Comparison of ENCODE assay signal across 17 cellular contexts in genomic region chr15:44566176-44566575, GRCh38. TPM values are rescaled to one million over a fixed set of nuclear protein-coding genes. Genes with fewer than 3 reads are reported as not detected.
A peak's percentile ranks its signal among the peaks of the same experiment; 100 is the strongest.
DNase-seq lines count a peak whose midpoint lies in the region; ATAC-seq, FAIRE-seq and TF ChIP-seq lines count a peak whose summit lies in the region.
"Had no signal": no experiment of that assay in that cellular context is flagged by ENCODE, and none has a peak within 500 bp of the region (broad histone marks: within the 10 kb centered on the region; RNA-seq: fewer than 3 reads in every experiment).

No MANE protein-coding gene starts in this region.

- ATAC-seq in activated T-cell treated with anti-CD3 and anti-CD28 coated beads, Interleukin-2, amount 50 U/mL, for 4 hours = no peak
- no peak for ATAC-seq in GM21786 (IDR thresholded peaks at IDR 0.05; ENCODE audit: unreplicated experiment)
- no peak for ATAC-seq in stimulated activated memory B cell treated with anti-CD40 and anti-IgM and Interleukin-4, amounts not matched to agents 10 μg/mL and 1 μg/mL and 100 μg/mL, for 72 hours
- ATAC-seq: GM12878 had no signal

- H3K27me3 Mint-ChIP-seq in activated T-cell treated with anti-CD3 and anti-CD28 coated beads, Interleukin-2, amount 50 U/mL, for 24 hours = no peaks in the 10 kb centered on the region
- H3K27me3 Mint-ChIP-seq in activated T-cell treated with anti-CD3 and anti-CD28 coated beads, Interleukin-2, amount 50 U/mL, for 4 hours (ENCODE audit: low read depth) = no peaks in the 10 kb centered on the region
- H3K27me3 Mint-ChIP-seq in osteocyte (ENCODE audit: unreplicated experiment) = no peaks in the 10 kb centered on the region
- no peaks in the 10 kb centered on the region for H3K27me3 Mint-ChIP-seq in stimulated activated memory B cell treated with anti-CD40 and anti-IgM and Interleukin-4, amounts not matched to agents 10 μg/mL and 1 μg/mL and 100 μg/mL, for 72 hours
- H3K27me3 Mint-ChIP-seq: CD8-positive, alpha-beta memory T cell; IgD-negative memory B cell had no signal

- FAIRE-seq in urothelium cell line (lab: Jason Lieb, UNC) = no peak
- FAIRE-seq: GM12878 had no signal

- H3K27ac Mint-ChIP-seq in activated T-cell treated with anti-CD3 and anti-CD28 coated beads, Interleukin-2, amount 50 U/mL, for 24 hours = peak overlapping the region; percentile 22
- no peak overlapping the region for H3K27ac Mint-ChIP-seq in osteocyte (ENCODE audit: unreplicated experiment)
- no peak overlapping the region for H3K27ac Mint-ChIP-seq in stimulated activated memory B cell treated with anti-CD40 and anti-IgM and Interleukin-4, amounts not matched to agents 10 μg/mL and 1 μg/mL and 100 μg/mL, for 72 hours
- H3K27ac Mint-ChIP-seq: H9 had no signal

- no peaks in the 10 kb centered on the region for H3K4me1 Mint-ChIP-seq in activated T-cell treated with anti-CD3 and anti-CD28 coated beads, Interleukin-2, amount 50 U/mL, for 24 hours (ENCODE audit: low read depth)
- H3K4me1 Mint-ChIP-seq in activated T-cell treated with anti-CD3 and anti-CD28 coated beads, Interleukin-2, amount 50 U/mL, for 4 hours (ENCODE audit: low read depth) = peaks cover 1% of the 10 kb centered on the region
- no peaks in the 10 kb centered on the region for H3K4me1 Mint-ChIP-seq in osteocyte (ENCODE audit: unreplicated experiment)
- H3K4me1 Mint-ChIP-seq in stimulated activated memory B cell treated with anti-CD40 and anti-IgM and Interleukin-4, amounts not matched to agents 10 μg/mL and 1 μg/mL and 100 μg/mL, for 72 hours = no peaks in the 10 kb centered on the region
- H3K4me1 Mint-ChIP-seq: CD14-positive monocyte, H9, IgD-negative memory B cell had no signal

- H3K27ac ChIP-seq in angular gyrus (ENCODE audit: low read depth, low read length) = peak overlapping the region; percentile 7
- H3K27ac ChIP-seq: 22Rv1, KMS-11 had no signal

- no peak for DNase-seq in activated T-cell treated with anti-CD3 and anti-CD28 coated beads, Interleukin-2, amount 50 U/mL, for 24 hours
- no peak for DNase-seq in activated T-cell treated with anti-CD3 and anti-CD28 coated beads, Interleukin-2, amount 50 U/mL, for 4 hours
- peak; percentile 44 for DNase-seq in osteocyte (ENCODE audit: extremely low spot score, unreplicated experiment)
- no peak for DNase-seq in urothelium cell line (ENCODE audit: low spot score)
- no peak for DNase-seq in DMS 273 (lab: John Stamatoyannopoulos, UW; ENCODE audit: unreplicated experiment)
- DNase-seq: Caco-2; CD8-positive, alpha-beta memory T cell; GOT3; H9 had no signal

- TF ChIP-seq CTCF in osteocyte (IDR thresholded peaks at IDR 0.05) = no peak

- H3K4me3 Mint-ChIP-seq in activated T-cell treated with anti-CD3 and anti-CD28 coated beads, Interleukin-2, amount 50 U/mL, for 24 hours = no peak overlapping the region
- no peak overlapping the region for H3K4me3 Mint-ChIP-seq in activated T-cell treated with anti-CD3 and anti-CD28 coated beads, Interleukin-2, amount 50 U/mL, for 4 hours
- no peak overlapping the region for H3K4me3 Mint-ChIP-seq in osteocyte (ENCODE audit: unreplicated experiment)
- H3K4me3 Mint-ChIP-seq in stimulated activated memory B cell treated with anti-CD40 and anti-IgM and Interleukin-4, amounts not matched to agents 10 μg/mL and 1 μg/mL and 100 μg/mL, for 72 hours = no peak overlapping the region
- H3K4me3 Mint-ChIP-seq: CD8-positive, alpha-beta memory T cell; H9; IgD-negative memory B cell had no signal

- peaks cover 94% of the 10 kb centered on the region for H3K36me3 Mint-ChIP-seq in activated T-cell treated with anti-CD3 and anti-CD28 coated beads, Interleukin-2, amount 50 U/mL, for 24 hours (ENCODE audit: low read depth)
- peaks cover 41% of the 10 kb centered on the region for H3K36me3 Mint-ChIP-seq in activated T-cell treated with anti-CD3 and anti-CD28 coated beads, Interleukin-2, amount 50 U/mL, for 4 hours (ENCODE audit: insufficient read depth)
- peaks cover 45% of the 10 kb centered on the region for H3K36me3 Mint-ChIP-seq in osteocyte (ENCODE audit: unreplicated experiment)
- peaks cover 62% of the 10 kb centered on the region for H3K36me3 Mint-ChIP-seq in stimulated activated memory B cell treated with anti-CD40 and anti-IgM and Interleukin-4, amounts not matched to agents 10 μg/mL and 1 μg/mL and 100 μg/mL, for 72 hours

- H3K9me3 Mint-ChIP-seq in activated T-cell treated with anti-CD3 and anti-CD28 coated beads, Interleukin-2, amount 50 U/mL, for 24 hours = peaks cover 3% of the 10 kb centered on the region
- H3K9me3 Mint-ChIP-seq in activated T-cell treated with anti-CD3 and anti-CD28 coated beads, Interleukin-2, amount 50 U/mL, for 4 hours = no peaks in the 10 kb centered on the region
- H3K9me3 Mint-ChIP-seq in osteocyte (ENCODE audit: unreplicated experiment) = no peaks in the 10 kb centered on the region
- H3K9me3 Mint-ChIP-seq in stimulated activated memory B cell treated with anti-CD40 and anti-IgM and Interleukin-4, amounts not matched to agents 10 μg/mL and 1 μg/mL and 100 μg/mL, for 72 hours = no peaks in the 10 kb centered on the region
- H3K9me3 Mint-ChIP-seq: CD8-positive, alpha-beta memory T cell; IgD-negative memory B cell had no signal

RNA-seq across cellular contexts. Expression of gene EIF3J, which starts 29.2 kb away (rescaled TPM):
- total RNA-seq in activated T-cell treated with anti-CD3 and anti-CD28 coated beads, Interleukin-2, amount 50 U/mL, for 4 hours = 100 to 1,000 TPM; 197 to 214 (median 201) TPM
- total RNA-seq in osteocyte = 82.1 and 94.2 TPM in 2 replicates
